Comparison of ENCODE assay signal across 1 cellular context in the genomic region with DNA sequence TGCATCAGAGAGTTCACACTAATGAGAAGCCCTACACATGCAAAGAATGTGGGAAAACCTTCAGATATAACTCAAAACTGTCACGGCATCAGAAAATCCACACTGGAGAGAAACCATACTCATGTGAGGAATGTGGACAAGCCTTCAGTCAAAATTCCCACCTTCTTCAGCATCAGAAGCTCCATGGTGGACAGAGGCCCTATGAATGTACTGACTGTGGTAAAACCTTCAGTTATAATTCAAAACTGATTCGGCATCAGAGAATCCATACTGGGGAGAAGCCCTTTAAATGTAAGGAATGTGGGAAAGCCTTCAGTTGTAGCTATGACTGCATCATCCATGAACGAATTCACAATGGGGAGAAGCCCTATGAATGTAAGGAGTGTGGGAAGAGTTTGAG.
TF ChIP-seq lines count a peak whose summit lies in the region.

No MANE protein-coding gene starts in this region.

TF ChIP-seq in K562, 482 proteins besides CTCF, POLR2A, EP300 and RAD21:
- TF ChIP-seq NR2C1 (IDR thresholded peaks at IDR 0.05) (no peak), NR2C1 (tag; IDR thresholded peaks at IDR 0.05) (no peak), TEAD1 (CRISPR knock-in tag; IDR thresholded peaks at IDR 0.05) (peak in 1 of 2 experiments; percentile 43; a peak in 1 of 4 replicates), TRIM24 (IDR thresholded peaks at IDR 0.05) (peak in 1 of 2 experiments; percentile 56; a peak in 1 of 4 replicates), XRCC3 (IDR thresholded peaks at IDR 0.05) (peak; percentile 74; the same call in 1 of the 2 replicates), TEAD4 (IDR thresholded peaks at IDR 0.05; ENCODE audit: low read length) (peak; percentile 19; the same call in 1 of the 2 replicates), TEAD4 (CRISPR knock-in tag; IDR thresholded peaks at IDR 0.05; ENCODE audit: borderline replicate concordance) (no peak), ZNF583 (CRISPR knock-in tag; IDR thresholded peaks at IDR 0.05) (no peak), SIN3A (IDR thresholded peaks at IDR 0.05; ENCODE audit: borderline replicate concordance in 2 of 2, control insufficient read depth in 1 of 2, low read depth in 2 of 2, low read length in 2 of 2) (no peak), STAT5B (CRISPR knock-in tag; IDR thresholded peaks at IDR 0.05) (no peak), RHOXF2B (CRISPR knock-in tag; conservative IDR thresholded peaks at IDR 0.05) (no peak), CBX8 (IDR thresholded peaks at IDR 0.05; ENCODE audit: borderline replicate concordance, extremely low read depth, low read depth, low read length, poor library complexity, severe bottlenecking) (no peak), CREBBP (IDR thresholded peaks at IDR 0.05; ENCODE audit: low read depth, low read length) (no peak), CBX5 (IDR thresholded peaks at IDR 0.05; ENCODE audit: borderline replicate concordance, low read depth) (peak; percentile 11; the same call in 1 of the 2 replicates), L3MBTL2 (IDR thresholded peaks at IDR 0.05) (no peak), ZNF75A (CRISPR knock-in tag; IDR thresholded peaks at IDR 0.05) (peak; percentile 97), ZKSCAN1 (IDR thresholded peaks at IDR 0.05; ENCODE audit: low read depth, low read length) (no peak), TRIM28 (IDR thresholded peaks at IDR 0.05) (peak; percentile 97), CBX3 (IDR thresholded peaks at IDR 0.05; ENCODE audit: borderline replicate concordance in 1 of 2, low read length in 2 of 2) (peak in 1 of 2 experiments; percentile 90; a peak in 2 of 3 replicates), ELF2 (CRISPR knock-in tag; IDR thresholded peaks at IDR 0.05) (no peak), SMC3 (conservative IDR thresholded peaks at IDR 0.05; ENCODE audit: insufficient read depth, low read depth, low read length) (no peak), RBM25 (IDR thresholded peaks at IDR 0.05; ENCODE audit: low read depth, low read length, severe bottlenecking) (peak; percentile 32)
- TF ChIP-seq, protein P1, sequence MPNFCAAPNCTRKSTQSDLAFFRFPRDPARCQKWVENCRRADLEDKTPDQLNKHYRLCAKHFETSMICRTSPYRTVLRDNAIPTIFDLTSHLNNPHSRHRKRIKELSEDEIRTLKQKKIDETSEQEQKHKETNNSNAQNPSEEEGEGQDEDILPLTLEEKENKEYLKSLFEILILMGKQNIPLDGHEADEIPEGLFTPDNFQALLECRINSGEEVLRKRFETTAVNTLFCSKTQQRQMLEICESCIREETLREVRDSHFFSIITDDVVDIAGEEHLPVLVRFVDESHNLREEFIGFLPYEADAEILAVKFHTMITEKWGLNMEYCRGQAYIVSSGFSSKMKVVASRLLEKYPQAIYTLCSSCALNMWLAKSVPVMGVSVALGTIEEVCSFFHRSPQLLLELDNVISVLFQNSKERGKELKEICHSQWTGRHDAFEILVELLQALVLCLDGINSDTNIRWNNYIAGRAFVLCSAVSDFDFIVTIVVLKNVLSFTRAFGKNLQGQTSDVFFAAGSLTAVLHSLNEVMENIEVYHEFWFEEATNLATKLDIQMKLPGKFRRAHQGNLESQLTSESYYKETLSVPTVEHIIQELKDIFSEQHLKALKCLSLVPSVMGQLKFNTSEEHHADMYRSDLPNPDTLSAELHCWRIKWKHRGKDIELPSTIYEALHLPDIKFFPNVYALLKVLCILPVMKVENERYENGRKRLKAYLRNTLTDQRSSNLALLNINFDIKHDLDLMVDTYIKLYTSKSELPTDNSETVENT (CRISPR knock-in tag; IDR thresholded peaks at IDR 0.05), result no peak
- TF ChIP-seq, protein P2, sequence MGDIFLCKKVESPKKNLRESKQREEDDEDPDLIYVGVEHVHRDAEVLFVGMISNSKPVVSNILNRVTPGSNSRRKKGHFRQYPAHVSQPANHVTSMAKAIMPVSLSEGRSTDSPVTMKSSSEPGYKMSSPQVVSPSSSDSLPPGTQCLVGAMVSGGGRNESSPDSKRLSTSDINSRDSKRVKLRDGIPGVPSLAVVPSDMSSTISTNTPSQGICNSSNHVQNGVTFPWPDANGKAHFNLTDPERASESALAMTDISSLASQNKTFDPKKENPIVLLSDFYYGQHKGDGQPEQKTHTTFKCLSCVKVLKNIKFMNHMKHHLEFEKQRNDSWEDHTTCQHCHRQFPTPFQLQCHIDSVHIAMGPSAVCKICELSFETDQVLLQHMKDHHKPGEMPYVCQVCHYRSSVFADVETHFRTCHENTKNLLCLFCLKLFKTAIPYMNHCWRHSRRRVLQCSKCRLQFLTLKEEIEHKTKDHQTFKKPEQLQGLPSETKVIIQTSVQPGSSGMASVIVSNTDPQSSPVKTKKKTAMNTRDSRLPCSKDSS (IDR thresholded peaks at IDR 0.05; ENCODE audit: low read depth, partially characterized antibody), result peak; percentile 86
- TF ChIP-seq, protein P3, sequence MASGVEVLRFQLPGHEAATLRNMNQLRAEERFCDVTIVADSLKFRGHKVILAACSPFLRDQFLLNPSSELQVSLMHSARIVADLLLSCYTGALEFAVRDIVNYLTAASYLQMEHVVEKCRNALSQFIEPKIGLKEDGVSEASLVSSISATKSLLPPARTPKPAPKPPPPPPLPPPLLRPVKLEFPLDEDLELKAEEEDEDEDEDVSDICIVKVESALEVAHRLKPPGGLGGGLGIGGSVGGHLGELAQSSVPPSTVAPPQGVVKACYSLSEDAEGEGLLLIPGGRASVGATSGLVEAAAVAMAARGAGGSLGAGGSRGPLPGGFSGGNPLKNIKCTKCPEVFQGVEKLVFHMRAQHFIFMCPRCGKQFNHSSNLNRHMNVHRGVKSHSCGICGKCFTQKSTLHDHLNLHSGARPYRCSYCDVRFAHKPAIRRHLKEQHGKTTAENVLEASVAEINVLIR (CRISPR knock-in tag; IDR thresholded peaks at IDR 0.05), result no peak
